2 cellular contexts compared by ENCODE assay signal in genomic region chr7:157300406-157300770, GRCh38.
TF ChIP-seq lines count a peak whose summit lies in the region.

No MANE protein-coding gene starts in this region.

TF ChIP-seq in HepG2, 621 proteins besides CTCF, POLR2A, EP300 and RAD21 (continues in another document):
- TF ChIP-seq, protein P1, sequence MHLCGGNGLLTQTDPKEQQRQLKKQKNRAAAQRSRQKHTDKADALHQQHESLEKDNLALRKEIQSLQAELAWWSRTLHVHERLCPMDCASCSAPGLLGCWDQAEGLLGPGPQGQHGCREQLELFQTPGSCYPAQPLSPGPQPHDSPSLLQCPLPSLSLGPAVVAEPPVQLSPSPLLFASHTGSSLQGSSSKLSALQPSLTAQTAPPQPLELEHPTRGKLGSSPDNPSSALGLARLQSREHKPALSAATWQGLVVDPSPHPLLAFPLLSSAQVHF (CRISPR knock-in tag; IDR thresholded peaks at IDR 0.05) = no peak
- TF ChIP-seq ZSCAN21 (CRISPR knock-in tag; IDR thresholded peaks at IDR 0.05; ENCODE audit: borderline replicate concordance) (no peak), HBP1 (CRISPR knock-in tag; IDR thresholded peaks at IDR 0.05; ENCODE audit: low read depth) (no peak), TMF1 (CRISPR knock-in tag; IDR thresholded peaks at IDR 0.05; ENCODE audit: low read depth) (no peak), ZNF143 (CRISPR knock-in tag; IDR thresholded peaks at IDR 0.05) (no peak), MYC (CRISPR knock-in tag; IDR thresholded peaks at IDR 0.05; ENCODE audit: borderline replicate concordance) (peak; percentile 35; the same call in 1 of the 2 replicates), ZNF619 (CRISPR knock-in tag; IDR thresholded peaks at IDR 0.05) (no peak), MXD1 (CRISPR knock-in tag; IDR thresholded peaks at IDR 0.05) (0 out of 2 replicates have a peak, but pooled peaks have one; percentile 30), MAX (IDR thresholded peaks at IDR 0.05) (peak; percentile 68), ZNF333 (CRISPR knock-in tag; IDR thresholded peaks at IDR 0.05; ENCODE audit: borderline replicate concordance) (no peak), PCBP1 (IDR thresholded peaks at IDR 0.05; ENCODE audit: borderline replicate concordance, low read depth, low read length) (no peak)
- TF ChIP-seq, protein P2, sequence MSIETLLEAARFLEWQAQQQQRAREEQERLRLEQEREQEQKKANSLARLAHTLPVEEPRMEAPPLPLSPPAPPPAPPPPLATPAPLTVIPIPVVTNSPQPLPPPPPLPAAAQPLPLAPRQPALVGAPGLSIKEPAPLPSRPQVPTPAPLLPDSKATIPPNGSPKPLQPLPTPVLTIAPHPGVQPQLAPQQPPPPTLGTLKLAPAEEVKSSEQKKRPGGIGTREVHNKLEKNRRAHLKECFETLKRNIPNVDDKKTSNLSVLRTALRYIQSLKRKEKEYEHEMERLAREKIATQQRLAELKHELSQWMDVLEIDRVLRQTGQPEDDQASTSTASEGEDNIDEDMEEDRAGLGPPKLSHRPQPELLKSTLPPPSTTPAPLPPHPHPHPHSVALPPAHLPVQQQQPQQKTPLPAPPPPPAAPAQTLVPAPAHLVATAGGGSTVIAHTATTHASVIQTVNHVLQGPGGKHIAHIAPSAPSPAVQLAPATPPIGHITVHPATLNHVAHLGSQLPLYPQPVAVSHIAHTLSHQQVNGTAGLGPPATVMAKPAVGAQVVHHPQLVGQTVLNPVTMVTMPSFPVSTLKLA (IDR thresholded peaks at IDR 0.05) = peak; percentile 42
- TF ChIP-seq, protein P3, sequence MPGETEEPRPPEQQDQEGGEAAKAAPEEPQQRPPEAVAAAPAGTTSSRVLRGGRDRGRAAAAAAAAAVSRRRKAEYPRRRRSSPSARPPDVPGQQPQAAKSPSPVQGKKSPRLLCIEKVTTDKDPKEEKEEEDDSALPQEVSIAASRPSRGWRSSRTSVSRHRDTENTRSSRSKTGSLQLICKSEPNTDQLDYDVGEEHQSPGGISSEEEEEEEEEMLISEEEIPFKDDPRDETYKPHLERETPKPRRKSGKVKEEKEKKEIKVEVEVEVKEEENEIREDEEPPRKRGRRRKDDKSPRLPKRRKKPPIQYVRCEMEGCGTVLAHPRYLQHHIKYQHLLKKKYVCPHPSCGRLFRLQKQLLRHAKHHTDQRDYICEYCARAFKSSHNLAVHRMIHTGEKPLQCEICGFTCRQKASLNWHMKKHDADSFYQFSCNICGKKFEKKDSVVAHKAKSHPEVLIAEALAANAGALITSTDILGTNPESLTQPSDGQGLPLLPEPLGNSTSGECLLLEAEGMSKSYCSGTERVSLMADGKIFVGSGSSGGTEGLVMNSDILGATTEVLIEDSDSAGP (CRISPR knock-in tag; IDR thresholded peaks at IDR 0.05; ENCODE audit: borderline replicate concordance) = peak; percentile 32; the same call in 1 of the 2 replicates
- TF ChIP-seq, protein P4, sequence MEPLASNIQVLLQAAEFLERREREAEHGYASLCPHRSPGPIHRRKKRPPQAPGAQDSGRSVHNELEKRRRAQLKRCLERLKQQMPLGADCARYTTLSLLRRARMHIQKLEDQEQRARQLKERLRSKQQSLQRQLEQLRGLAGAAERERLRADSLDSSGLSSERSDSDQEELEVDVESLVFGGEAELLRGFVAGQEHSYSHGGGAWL (CRISPR knock-in tag; IDR thresholded peaks at IDR 0.05) = 0 out of 2 replicates have a peak, but pooled peaks have one; percentile 25
- TF ChIP-seq, protein P5, sequence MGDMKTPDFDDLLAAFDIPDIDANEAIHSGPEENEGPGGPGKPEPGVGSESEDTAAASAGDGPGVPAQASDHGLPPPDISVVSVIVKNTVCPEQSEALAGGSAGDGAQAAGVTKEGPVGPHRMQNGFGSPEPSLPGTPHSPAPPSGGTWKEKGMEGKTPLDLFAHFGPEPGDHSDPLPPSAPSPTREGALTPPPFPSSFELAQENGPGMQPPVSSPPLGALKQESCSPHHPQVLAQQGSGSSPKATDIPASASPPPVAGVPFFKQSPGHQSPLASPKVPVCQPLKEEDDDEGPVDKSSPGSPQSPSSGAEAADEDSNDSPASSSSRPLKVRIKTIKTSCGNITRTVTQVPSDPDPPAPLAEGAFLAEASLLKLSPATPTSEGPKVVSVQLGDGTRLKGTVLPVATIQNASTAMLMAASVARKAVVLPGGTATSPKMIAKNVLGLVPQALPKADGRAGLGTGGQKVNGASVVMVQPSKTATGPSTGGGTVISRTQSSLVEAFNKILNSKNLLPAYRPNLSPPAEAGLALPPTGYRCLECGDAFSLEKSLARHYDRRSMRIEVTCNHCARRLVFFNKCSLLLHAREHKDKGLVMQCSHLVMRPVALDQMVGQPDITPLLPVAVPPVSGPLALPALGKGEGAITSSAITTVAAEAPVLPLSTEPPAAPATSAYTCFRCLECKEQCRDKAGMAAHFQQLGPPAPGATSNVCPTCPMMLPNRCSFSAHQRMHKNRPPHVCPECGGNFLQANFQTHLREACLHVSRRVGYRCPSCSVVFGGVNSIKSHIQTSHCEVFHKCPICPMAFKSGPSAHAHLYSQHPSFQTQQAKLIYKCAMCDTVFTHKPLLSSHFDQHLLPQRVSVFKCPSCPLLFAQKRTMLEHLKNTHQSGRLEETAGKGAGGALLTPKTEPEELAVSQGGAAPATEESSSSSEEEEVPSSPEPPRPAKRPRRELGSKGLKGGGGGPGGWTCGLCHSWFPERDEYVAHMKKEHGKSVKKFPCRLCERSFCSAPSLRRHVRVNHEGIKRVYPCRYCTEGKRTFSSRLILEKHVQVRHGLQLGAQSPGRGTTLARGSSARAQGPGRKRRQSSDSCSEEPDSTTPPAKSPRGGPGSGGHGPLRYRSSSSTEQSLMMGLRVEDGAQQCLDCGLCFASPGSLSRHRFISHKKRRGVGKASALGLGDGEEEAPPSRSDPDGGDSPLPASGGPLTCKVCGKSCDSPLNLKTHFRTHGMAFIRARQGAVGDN (CRISPR knock-in tag; IDR thresholded peaks at IDR 0.05) = peak; percentile 85

TF ChIP-seq in K562, 482 proteins besides CTCF, POLR2A, EP300 and RAD21:
- TF ChIP-seq MLLT1 (IDR thresholded peaks at IDR 0.05) (no peak), ZZZ3 (IDR thresholded peaks at IDR 0.05) (no peak), HNRNPLL (IDR thresholded peaks at IDR 0.05; ENCODE audit: low read depth, low read length, poor library complexity, severe bottlenecking) (no peak), MAX (CRISPR knock-in tag; IDR thresholded peaks at IDR 0.05) (peak; percentile 13; the same call in 1 of the 2 replicates)
- TF ChIP-seq, protein P6, sequence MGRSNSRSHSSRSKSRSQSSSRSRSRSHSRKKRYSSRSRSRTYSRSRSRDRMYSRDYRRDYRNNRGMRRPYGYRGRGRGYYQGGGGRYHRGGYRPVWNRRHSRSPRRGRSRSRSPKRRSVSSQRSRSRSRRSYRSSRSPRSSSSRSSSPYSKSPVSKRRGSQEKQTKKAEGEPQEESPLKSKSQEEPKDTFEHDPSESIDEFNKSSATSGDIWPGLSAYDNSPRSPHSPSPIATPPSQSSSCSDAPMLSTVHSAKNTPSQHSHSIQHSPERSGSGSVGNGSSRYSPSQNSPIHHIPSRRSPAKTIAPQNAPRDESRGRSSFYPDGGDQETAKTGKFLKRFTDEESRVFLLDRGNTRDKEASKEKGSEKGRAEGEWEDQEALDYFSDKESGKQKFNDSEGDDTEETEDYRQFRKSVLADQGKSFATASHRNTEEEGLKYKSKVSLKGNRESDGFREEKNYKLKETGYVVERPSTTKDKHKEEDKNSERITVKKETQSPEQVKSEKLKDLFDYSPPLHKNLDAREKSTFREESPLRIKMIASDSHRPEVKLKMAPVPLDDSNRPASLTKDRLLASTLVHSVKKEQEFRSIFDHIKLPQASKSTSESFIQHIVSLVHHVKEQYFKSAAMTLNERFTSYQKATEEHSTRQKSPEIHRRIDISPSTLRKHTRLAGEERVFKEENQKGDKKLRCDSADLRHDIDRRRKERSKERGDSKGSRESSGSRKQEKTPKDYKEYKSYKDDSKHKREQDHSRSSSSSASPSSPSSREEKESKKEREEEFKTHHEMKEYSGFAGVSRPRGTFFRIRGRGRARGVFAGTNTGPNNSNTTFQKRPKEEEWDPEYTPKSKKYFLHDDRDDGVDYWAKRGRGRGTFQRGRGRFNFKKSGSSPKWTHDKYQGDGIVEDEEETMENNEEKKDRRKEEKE (IDR thresholded peaks at IDR 0.05; ENCODE audit: borderline replicate concordance in 1 of 2, control insufficient read depth in 1 of 2, low read depth in 2 of 2, low read length in 1 of 2) = no peak
- TF ChIP-seq, protein P7, sequence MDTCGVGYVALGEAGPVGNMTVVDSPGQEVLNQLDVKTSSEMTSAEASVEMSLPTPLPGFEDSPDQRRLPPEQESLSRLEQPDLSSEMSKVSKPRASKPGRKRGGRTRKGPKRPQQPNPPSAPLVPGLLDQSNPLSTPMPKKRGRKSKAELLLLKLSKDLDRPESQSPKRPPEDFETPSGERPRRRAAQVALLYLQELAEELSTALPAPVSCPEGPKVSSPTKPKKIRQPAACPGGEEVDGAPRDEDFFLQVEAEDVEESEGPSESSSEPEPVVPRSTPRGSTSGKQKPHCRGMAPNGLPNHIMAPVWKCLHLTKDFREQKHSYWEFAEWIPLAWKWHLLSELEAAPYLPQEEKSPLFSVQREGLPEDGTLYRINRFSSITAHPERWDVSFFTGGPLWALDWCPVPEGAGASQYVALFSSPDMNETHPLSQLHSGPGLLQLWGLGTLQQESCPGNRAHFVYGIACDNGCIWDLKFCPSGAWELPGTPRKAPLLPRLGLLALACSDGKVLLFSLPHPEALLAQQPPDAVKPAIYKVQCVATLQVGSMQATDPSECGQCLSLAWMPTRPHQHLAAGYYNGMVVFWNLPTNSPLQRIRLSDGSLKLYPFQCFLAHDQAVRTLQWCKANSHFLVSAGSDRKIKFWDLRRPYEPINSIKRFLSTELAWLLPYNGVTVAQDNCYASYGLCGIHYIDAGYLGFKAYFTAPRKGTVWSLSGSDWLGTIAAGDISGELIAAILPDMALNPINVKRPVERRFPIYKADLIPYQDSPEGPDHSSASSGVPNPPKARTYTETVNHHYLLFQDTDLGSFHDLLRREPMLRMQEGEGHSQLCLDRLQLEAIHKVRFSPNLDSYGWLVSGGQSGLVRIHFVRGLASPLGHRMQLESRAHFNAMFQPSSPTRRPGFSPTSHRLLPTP (IDR thresholded peaks at IDR 0.05; ENCODE audit: borderline replicate concordance, extremely low read depth, insufficient read length) = no peak
